Comparison of ENCODE assay signal across 12 cellular contexts in the genomic region with DNA sequence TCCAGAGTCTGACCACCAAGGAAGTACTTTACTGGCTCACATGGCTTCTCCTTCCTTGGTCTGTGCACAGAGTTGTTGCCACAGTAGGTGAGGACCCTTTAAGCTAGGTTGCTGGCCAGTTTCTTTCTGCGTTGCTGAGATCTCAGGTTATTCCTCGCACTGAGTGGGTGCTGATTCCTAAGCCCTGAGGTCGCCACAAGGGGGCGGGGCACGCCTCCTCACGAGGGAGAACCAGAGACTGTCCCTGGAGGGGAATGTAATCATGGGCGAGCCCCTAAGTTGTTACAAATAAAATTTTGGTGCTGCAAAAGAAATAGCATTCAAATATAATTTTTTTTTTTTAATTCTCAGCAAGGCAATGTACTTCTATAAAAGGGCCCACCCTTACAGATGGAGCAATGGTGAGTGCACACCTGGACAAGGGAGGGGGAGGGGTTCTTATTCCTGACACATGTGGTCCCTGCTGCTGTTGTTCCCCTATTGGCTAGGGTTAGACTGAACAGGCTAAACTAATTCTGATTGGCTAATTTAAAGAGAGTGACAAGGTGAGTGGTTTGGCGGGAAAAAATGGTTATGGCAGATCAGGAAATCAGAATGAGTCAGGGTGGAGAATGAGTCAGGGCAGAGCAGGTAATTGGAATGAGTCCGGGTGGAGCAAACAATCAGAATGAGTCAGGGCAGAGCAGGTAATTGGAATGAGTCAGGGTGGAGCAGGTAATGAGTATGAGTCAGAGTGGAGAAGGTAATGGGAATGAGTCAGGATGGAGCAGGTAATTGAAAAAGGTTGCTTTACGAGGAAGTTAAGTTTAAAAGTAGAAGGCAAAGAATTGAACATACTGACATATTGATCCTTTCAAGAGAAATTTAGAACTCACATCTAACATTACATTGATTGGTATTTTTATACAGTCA.
DNase-seq lines count a peak whose midpoint lies in the region; ATAC-seq and TF ChIP-seq lines count a peak whose summit lies in the region.
"Had no signal": no experiment of that assay in that cellular context is flagged by ENCODE, and none has a peak within 500 bp of the region (broad histone marks: within the 10 kb centered on the region; RNA-seq: fewer than 3 reads in every experiment).

No MANE protein-coding gene starts in this region.

- peaks cover 10% of the 10 kb centered on the region for H3K9me3 Mint-ChIP-seq in activated CD8-positive, alpha-beta T cell treated with anti-CD3 and anti-CD28 coated beads for 36 hours
- H3K9me3 Mint-ChIP-seq in activated CD8-positive, alpha-beta T cell treated with anti-CD3 and anti-CD28 coated beads, Interleukin-2, amount 10 ng/mL, durations not matched to agents 7 days and 5 days (ENCODE audit: insufficient read depth) = peaks cover 4% of the 10 kb centered on the region
- H3K9me3 Mint-ChIP-seq in central memory CD8-positive, alpha-beta T cell = no peaks in the 10 kb centered on the region

- H3K4me3 ChIP-seq in OCI-LY1 (ENCODE audit: low read depth, low read length, poor library complexity, severe bottlenecking) = no peak overlapping the region

- peak; percentile 37 for DNase-seq in activated CD8-positive, alpha-beta T cell treated with anti-CD3 and anti-CD28 coated beads for 36 hours
- no peak for DNase-seq in activated CD8-positive, alpha-beta T cell treated with anti-CD3 and anti-CD28 coated beads, Interleukin-2, amount 10 ng/mL, durations not matched to agents 7 days and 5 days
- DNase-seq in central memory CD8-positive, alpha-beta T cell (ENCODE audit: low spot score in 2 of 2) = no peak
- DNase-seq in stimulated activated CD4-positive, alpha-beta T cell treated with anti-CD3 and anti-CD28 coated beads, Interleukin-2, amount 100 ng/mL, for 4 hours (ENCODE audit: low read depth) = peak; percentile 36
- DNase-seq in left cardiac atrium = no peak
- DNase-seq: activated B cell treated with CpG ODN at 0.5 μM for 24 hours; central memory CD4-positive, alpha-beta T cell; naive B cell; NCI-H510A treated with DMSO at 0.1 percent for 48 hours had no signal

- POLR2A ChIA-PET in activated CD8-positive, alpha-beta T cell treated with anti-CD3 and anti-CD28 coated beads for 36 hours (lab: Charles Lee) = no interaction called here
- POLR2A ChIA-PET in activated CD8-positive, alpha-beta T cell treated with anti-CD3 and anti-CD28 coated beads, Interleukin-2, amount 10 ng/mL, durations not matched to agents 7 days and 5 days (lab: Charles Lee) = no interaction called here

- peak overlapping the region; percentile 50 for H3K27ac Mint-ChIP-seq in activated CD8-positive, alpha-beta T cell treated with anti-CD3 and anti-CD28 coated beads for 36 hours
- no peak overlapping the region for H3K27ac Mint-ChIP-seq in activated CD8-positive, alpha-beta T cell treated with anti-CD3 and anti-CD28 coated beads, Interleukin-2, amount 10 ng/mL, durations not matched to agents 7 days and 5 days
- peak overlapping the region; percentile 52 for H3K27ac Mint-ChIP-seq in central memory CD8-positive, alpha-beta T cell (ENCODE audit: low read depth)
- H3K27ac Mint-ChIP-seq: activated B cell treated with CpG ODN at 0.5 μM for 24 hours, naive B cell had no signal

- H3K9me2 ChIP-seq in OCI-LY1 (ENCODE audit: low read depth, low read length) = no peaks in the 10 kb centered on the region

- H3K4me2 ChIP-seq in OCI-LY1 (ENCODE audit: low read length) = no peak overlapping the region

- no peaks in the 10 kb centered on the region for H3K36me3 ChIP-seq in OCI-LY1 (ENCODE audit: insufficient read depth, low read length)

- H3K27me3 ChIP-seq in OCI-LY1 (ENCODE audit: insufficient read depth, low read length) = no peaks in the 10 kb centered on the region

- peaks cover 9% of the 10 kb centered on the region for H3K4me1 Mint-ChIP-seq in activated CD8-positive, alpha-beta T cell treated with anti-CD3 and anti-CD28 coated beads for 36 hours (ENCODE audit: low read depth)
- H3K4me1 Mint-ChIP-seq in activated CD8-positive, alpha-beta T cell treated with anti-CD3 and anti-CD28 coated beads, Interleukin-2, amount 10 ng/mL, durations not matched to agents 7 days and 5 days (ENCODE audit: low read depth) = peaks cover 9% of the 10 kb centered on the region
- peaks cover 12% of the 10 kb centered on the region for H3K4me1 Mint-ChIP-seq in central memory CD8-positive, alpha-beta T cell

- H3F3A ChIP-seq in OCI-LY1 (ENCODE audit: insufficient read depth, low read length) = no peaks in the 10 kb centered on the region

- no peaks in the 10 kb centered on the region for H3K4me1 ChIP-seq in OCI-LY1 (ENCODE audit: insufficient read depth, low read length, severe bottlenecking)

- no peak overlapping the region for H3K27ac ChIP-seq in OCI-LY1 (ENCODE audit: low read depth, low read length, poor library complexity, severe bottlenecking)

- intact Hi-C loops in activated CD8-positive, alpha-beta T cell treated with anti-CD3 and anti-CD28 coated beads for 36 hours (cut with micrococcal nuclease) = no loop called here
- intact Hi-C loops in left cardiac atrium (cut with DNase I) = no loop called here

- H3K27me3 Mint-ChIP-seq in activated CD8-positive, alpha-beta T cell treated with anti-CD3 and anti-CD28 coated beads for 36 hours = no peaks in the 10 kb centered on the region
- no peaks in the 10 kb centered on the region for H3K27me3 Mint-ChIP-seq in activated CD8-positive, alpha-beta T cell treated with anti-CD3 and anti-CD28 coated beads, Interleukin-2, amount 10 ng/mL, durations not matched to agents 7 days and 5 days (ENCODE audit: low read depth)
- H3K27me3 Mint-ChIP-seq in central memory CD8-positive, alpha-beta T cell = no peaks in the 10 kb centered on the region
- H3K27me3 Mint-ChIP-seq: activated B cell treated with CpG ODN at 0.5 μM for 24 hours had no signal

- peaks cover 11% of the 10 kb centered on the region for H3K36me3 Mint-ChIP-seq in activated CD8-positive, alpha-beta T cell treated with anti-CD3 and anti-CD28 coated beads for 36 hours (ENCODE audit: low read depth)
- H3K36me3 Mint-ChIP-seq in activated CD8-positive, alpha-beta T cell treated with anti-CD3 and anti-CD28 coated beads, Interleukin-2, amount 10 ng/mL, durations not matched to agents 7 days and 5 days (ENCODE audit: low read depth) = peaks cover 34% of the 10 kb centered on the region
- no peaks in the 10 kb centered on the region for H3K36me3 Mint-ChIP-seq in central memory CD8-positive, alpha-beta T cell (ENCODE audit: insufficient read depth)

- no peaks in the 10 kb centered on the region for H3K79me2 ChIP-seq in OCI-LY1 (ENCODE audit: insufficient read depth, low read length)

- no peak overlapping the region for H2AFZ ChIP-seq in OCI-LY1 (ENCODE audit: low read length)

- no peak overlapping the region for H3K9ac ChIP-seq in OCI-LY1 (ENCODE audit: low read length)

- CTCF ChIA-PET in activated CD8-positive, alpha-beta T cell treated with anti-CD3 and anti-CD28 coated beads for 36 hours (lab: Charles Lee) = no interaction called here
- CTCF ChIA-PET in activated CD8-positive, alpha-beta T cell treated with anti-CD3 and anti-CD28 coated beads, Interleukin-2, amount 10 ng/mL, durations not matched to agents 7 days and 5 days (lab: Charles Lee) = no interaction called here

- ATAC-seq in activated CD8-positive, alpha-beta T cell treated with anti-CD3 and anti-CD28 coated beads for 36 hours = peak; percentile 58
- ATAC-seq in activated CD8-positive, alpha-beta T cell treated with anti-CD3 and anti-CD28 coated beads, Interleukin-2, amount 10 ng/mL, durations not matched to agents 7 days and 5 days = no peak
- ATAC-seq in central memory CD8-positive, alpha-beta T cell (replicated peaks; ENCODE audit: extremely low read depth, poor library complexity, severe bottlenecking) = no peak
- ATAC-seq in HG02610 (IDR thresholded peaks at IDR 0.05; ENCODE audit: unreplicated experiment) (no peak), HG03175 (IDR thresholded peaks at IDR 0.05; ENCODE audit: unreplicated experiment) (no peak), left cardiac atrium (no peak)

- no peak for TF ChIP-seq CTCF in activated CD8-positive, alpha-beta T cell treated with anti-CD3 and anti-CD28 coated beads for 36 hours (IDR thresholded peaks at IDR 0.05)
- TF ChIP-seq CTCF in OCI-LY1 (IDR thresholded peaks at IDR 0.05; ENCODE audit: low read length) = peak; percentile 43

- no peaks in the 10 kb centered on the region for H3K9me3 ChIP-seq in OCI-LY1 (ENCODE audit: low read length)

- H4K20me1 ChIP-seq in OCI-LY1 (ENCODE audit: insufficient read depth, low read length) = no peaks in the 10 kb centered on the region

- no peak overlapping the region for H3K4me3 Mint-ChIP-seq in activated CD8-positive, alpha-beta T cell treated with anti-CD3 and anti-CD28 coated beads for 36 hours
- no peak overlapping the region for H3K4me3 Mint-ChIP-seq in activated CD8-positive, alpha-beta T cell treated with anti-CD3 and anti-CD28 coated beads, Interleukin-2, amount 10 ng/mL, durations not matched to agents 7 days and 5 days
- H3K4me3 Mint-ChIP-seq in central memory CD8-positive, alpha-beta T cell = no peak overlapping the region
- H3K4me3 Mint-ChIP-seq: activated B cell treated with CpG ODN at 0.5 μM for 24 hours had no signal

Comparison
In these comparisons a context has a peak if more than half of its experiments do, and no peak if none do; other contexts are left out.
1. DNase-seq: peak in activated CD8-positive, alpha-beta T cell treated with anti-CD3 and anti-CD28 coated beads for 36 hours (single experiment) and stimulated activated CD4-positive, alpha-beta T cell treated with anti-CD3 and anti-CD28 coated beads, Interleukin-2, amount 100 ng/mL, for 4 hours (single experiment); none in activated CD8-positive, alpha-beta T cell treated with anti-CD3 and anti-CD28 coated beads, Interleukin-2, amount 10 ng/mL, durations not matched to agents 7 days and 5 days (single experiment), central memory CD8-positive, alpha-beta T cell (0 of 2) and left cardiac atrium (single experiment).